In genomic region chr5:129767927-129768380, GRCh38 we compare ENCODE assay signal across 8 cellular contexts. TPM values are rescaled to one million over a fixed set of nuclear protein-coding genes. Genes with fewer than 3 reads are reported as not detected.
DNase-seq lines count a peak whose midpoint lies in the region; ATAC-seq, FAIRE-seq and TF ChIP-seq lines count a peak whose summit lies in the region.

No MANE protein-coding gene starts in this region.

- peak overlapping the region; percentile 40 for H3K4me2 ChIP-seq in astrocyte (ENCODE audit: low read length)
- H3K4me2 ChIP-seq in hepatocyte, result peak overlapping the region; percentile 54

- H3K4me3 ChIP-seq in astrocyte (ENCODE audit: insufficient read depth, low read depth, low read length) (no peak overlapping the region), hepatocyte (no peak overlapping the region), small intestine (ENCODE audit: low read depth in 1 of 2, low read length in 2 of 2) (no peak overlapping the region)

- H3K27me3 ChIP-seq in astrocyte (ENCODE audit: insufficient read depth, low read length), result no peaks in the 10 kb centered on the region
- H3K27me3 ChIP-seq in hepatocyte, result no peaks in the 10 kb centered on the region
- H3K27me3 ChIP-seq in small intestine (ENCODE audit: control insufficient read depth in 2 of 2, insufficient read depth in 2 of 2, low read length in 2 of 2), result no peaks in the 10 kb centered on the region

- H3K4me1 Mint-ChIP-seq in astrocyte (ENCODE audit: low read depth, unreplicated experiment), result no peaks in the 10 kb centered on the region

- H3K36me3 Mint-ChIP-seq in astrocyte (ENCODE audit: low read depth, unreplicated experiment), result no peaks in the 10 kb centered on the region

- H3K36me3 ChIP-seq in astrocyte (ENCODE audit: insufficient read depth, low read length) (no peaks in the 10 kb centered on the region), hepatocyte (replicated peaks; ENCODE audit: insufficient read depth, low read depth) (no peaks in the 10 kb centered on the region), small intestine (ENCODE audit: control insufficient read depth in 2 of 2, insufficient read depth in 2 of 2, low read length in 2 of 2) (no peaks in the 10 kb centered on the region)

- peak; percentile 100 for TF ChIP-seq CTCF in astrocyte (IDR thresholded peaks at IDR 0.05; ENCODE audit: insufficient read depth, low read depth, low read length)
- TF ChIP-seq CTCF in hepatocyte (IDR thresholded peaks at IDR 0.05; ENCODE audit: poor library complexity), result peak; percentile 100

- H3K79me2 ChIP-seq in astrocyte (ENCODE audit: insufficient read depth, low read length) (no peaks in the 10 kb centered on the region), hepatocyte (no peaks in the 10 kb centered on the region)

- H4K20me1 ChIP-seq in astrocyte (ENCODE audit: insufficient read depth, low read length), result no peaks in the 10 kb centered on the region
- H4K20me1 ChIP-seq in hepatocyte (ENCODE audit: insufficient read depth, poor library complexity, severe bottlenecking), result no peaks in the 10 kb centered on the region

- H3K9me3 Mint-ChIP-seq in astrocyte (ENCODE audit: unreplicated experiment), result no peaks in the 10 kb centered on the region

- ATAC-seq in GM18508 (IDR thresholded peaks at IDR 0.05; ENCODE audit: insufficient read depth, unreplicated experiment) (peak; percentile 93), HG02938 (IDR thresholded peaks at IDR 0.05; ENCODE audit: unreplicated experiment) (peak; percentile 90)

- peak; percentile 81 for FAIRE-seq in astrocyte (lab: Jason Lieb, UNC)
- no peak for FAIRE-seq in small intestine (lab: Jason Lieb, UNC)

- in situ Hi-C loops in ACHN (cut with HindIII; ENCODE audit: low pct_ligation_motif_present, low pct_unique_long_range_greater_than_20kb, low sequenced_read_pairs), result no loop called here

- no peak overlapping the region for H3K27ac ChIP-seq in astrocyte (ENCODE audit: low read depth, low read length)
- no peak overlapping the region for H3K27ac ChIP-seq in hepatocyte
- no peak overlapping the region for H3K27ac ChIP-seq in small intestine (ENCODE audit: low read depth in 1 of 2, low read length in 1 of 2)

- DNase-seq in ACHN (peak; percentile 85), NCI-H1436 treated with DMSO at 0.1 percent for 48 hours (lab: John Stamatoyannopoulos, UW) (peak; percentile 55), SW 1271 (lab: John Stamatoyannopoulos, UW) (peak; percentile 67 to 93), astrocyte (ENCODE audit: low read depth) (peak; percentile 74), hepatocyte (ENCODE audit: low spot score) (peak; percentile 94), small intestine (peak; percentile 87)

- H3K27me3 Mint-ChIP-seq in astrocyte (ENCODE audit: low read depth, unreplicated experiment), result peaks cover 6% of the 10 kb centered on the region

- H2AFZ ChIP-seq in astrocyte (ENCODE audit: low read depth, low read length) (no peak overlapping the region), hepatocyte (no peak overlapping the region)

- 0% methylated on average over 3 of the region's 3 CpGs for WGBS in hepatocyte (ENCODE audit: low lambda C conversion rate, missing lambda C conversion rate)
- 0% methylated on average over 3 of the region's 3 CpGs for WGBS in small intestine, 3 donors

- peak overlapping the region; percentile 42 for H3K4me3 Mint-ChIP-seq in astrocyte (ENCODE audit: unreplicated experiment)

- no peaks in the 10 kb centered on the region for H3K9me2 ChIP-seq in hepatocyte (replicated peaks; ENCODE audit: insufficient read depth)

- H3K9me3 ChIP-seq in astrocyte (ENCODE audit: insufficient read depth, low read depth, low read length), result no peaks in the 10 kb centered on the region
- H3K9me3 ChIP-seq in hepatocyte (ENCODE audit: low read depth), result no peaks in the 10 kb centered on the region
- H3K9me3 ChIP-seq in small intestine (ENCODE audit: control insufficient read depth, low read depth), result no peaks in the 10 kb centered on the region

- H3K27ac Mint-ChIP-seq in astrocyte (ENCODE audit: unreplicated experiment), result no peak overlapping the region

- no peak overlapping the region for H3K9ac ChIP-seq in astrocyte (ENCODE audit: low read length)

- no peaks in the 10 kb centered on the region for H3K4me1 ChIP-seq in astrocyte (ENCODE audit: insufficient read depth, low read length)
- no peaks in the 10 kb centered on the region for H3K4me1 ChIP-seq in hepatocyte (ENCODE audit: insufficient read depth)
- H3K4me1 ChIP-seq in small intestine (ENCODE audit: control insufficient read depth in 2 of 2, insufficient read depth in 1 of 2, low read depth in 1 of 2, low read length in 1 of 2), result no peaks in the 10 kb centered on the region

RNA-seq across cellular contexts. Expression of gene MINAR2, which starts 20.1 kb away (rescaled TPM):
- total RNA-seq in astrocyte (not detected in 2 replicates), hepatocyte (0.08 TPM in 1 of 2 replicates, not detected in the other)
- polyA plus RNA-seq in hepatocyte (0.08 TPM in 1 of 2 replicates, not detected in the other), small intestine (not detected)
